In the genomic region with DNA sequence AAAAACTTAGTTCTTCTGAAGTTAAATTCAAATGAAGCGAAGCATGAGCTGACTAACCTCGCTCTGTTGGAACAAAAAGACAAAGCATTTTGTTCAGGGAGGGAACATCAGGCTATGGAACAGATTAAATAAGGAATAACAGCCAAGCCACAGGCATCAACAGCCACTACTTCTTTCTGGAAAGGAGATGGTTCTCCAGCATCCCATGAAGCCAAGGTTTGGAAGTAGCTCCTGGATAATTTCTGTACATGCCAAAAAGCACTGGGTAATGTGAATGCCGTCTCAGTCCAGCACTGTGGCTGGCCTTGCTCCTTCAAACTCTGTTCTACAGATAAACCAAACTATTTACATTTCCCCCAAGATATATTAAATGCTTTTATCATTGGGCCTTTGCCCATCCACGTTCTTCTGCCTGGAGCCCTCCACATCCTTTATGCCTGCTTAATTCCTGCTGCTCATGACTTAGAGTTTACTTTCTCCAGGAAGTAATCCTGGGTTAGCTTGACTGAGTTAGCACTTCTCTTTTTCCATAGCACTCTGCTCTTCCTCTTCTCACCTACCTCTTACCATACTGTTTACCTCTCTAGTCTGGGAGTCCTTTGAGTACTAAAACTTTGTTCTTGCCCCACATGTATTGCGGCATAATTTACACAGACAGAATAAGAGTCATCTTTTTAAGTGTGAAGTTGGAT, we compare ENCODE assay signal across 12 cellular contexts.
"Had no signal": no experiment of that assay in that cellular context is flagged by ENCODE, and none has a peak within 500 bp of the region (broad histone marks: within the 10 kb centered on the region; RNA-seq: fewer than 3 reads in every experiment).

No MANE protein-coding gene starts in this region.

- H3K9me3 ChIP-seq: body of pancreas, pancreas had no signal

- H3K27me3 ChIP-seq: body of pancreas, pancreas had no signal

- H3K4me1 Mint-ChIP-seq: memory B cell, neural crest cell, T-cell had no signal

- DNase-seq: activated CD4-positive, alpha-beta T cell treated with anti-CD3 and anti-CD28 coated beads for 4 hours; activated naive CD4-positive, alpha-beta T cell treated with Interleukin-2 at 50 U/mL for 16 hours; body of pancreas; central memory CD4-positive, alpha-beta T cell; effector memory CD4-positive, alpha-beta T cell; glutamatergic neuron; left colon; pancreas; T-cell had no signal

- H3K4me3 ChIP-seq: body of pancreas, pancreas, skin epidermis had no signal

- ATAC-seq: body of pancreas, left colon, pancreas, T-cell had no signal

- FAIRE-seq: pancreas had no signal

- H3K27ac Mint-ChIP-seq: memory B cell, T-cell had no signal

- H3K4me1 ChIP-seq: body of pancreas, pancreas had no signal

- H3K36me3 Mint-ChIP-seq: memory B cell, T-cell had no signal

- H3K27ac ChIP-seq: body of pancreas, pancreas, skin epidermis had no signal

- H3K4me3 Mint-ChIP-seq: memory B cell, neural crest cell, T-cell had no signal

- H3K36me3 ChIP-seq: pancreas had no signal
